In the genomic region with DNA sequence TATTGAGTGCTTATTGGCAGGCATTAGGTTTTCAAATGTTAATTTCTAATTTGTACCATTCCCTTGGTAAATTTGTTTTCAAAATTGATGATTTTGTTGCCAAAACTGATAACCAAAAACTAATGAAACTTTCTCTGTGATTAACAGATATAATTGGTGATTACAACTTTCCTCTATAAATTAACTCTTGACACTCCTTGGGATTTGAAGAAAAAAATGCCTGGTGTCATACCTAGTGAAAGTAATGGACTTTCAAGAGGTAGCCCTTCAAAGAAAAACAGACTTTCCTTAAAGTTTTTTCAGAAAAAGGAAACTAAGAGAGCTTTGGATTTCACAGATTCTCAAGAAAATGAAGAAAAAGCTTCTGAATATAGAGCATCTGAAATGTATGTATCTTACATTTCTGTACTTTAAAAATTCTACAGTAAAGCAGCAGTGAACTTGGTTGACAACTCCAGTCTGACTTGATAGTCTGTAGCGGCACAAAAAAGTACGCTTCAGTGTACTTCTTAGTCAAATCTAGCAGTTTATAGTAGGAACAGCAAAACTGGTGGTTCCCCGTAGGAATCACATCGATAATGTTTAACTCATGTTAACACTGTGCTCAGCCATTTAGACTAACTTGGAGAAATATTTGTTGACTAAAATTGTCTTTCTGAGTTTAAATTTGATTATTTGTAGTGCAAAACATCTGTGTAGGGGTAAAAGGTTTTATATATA, we compare ENCODE assay signal across 9 cellular contexts. TPM values are rescaled to one million over a fixed set of nuclear protein-coding genes. Genes with fewer than 3 reads are reported as not detected.
DNase-seq lines count a peak whose midpoint lies in the region; ATAC-seq, FAIRE-seq and TF ChIP-seq lines count a peak whose summit lies in the region.
"Had no signal": no experiment of that assay in that cellular context is flagged by ENCODE, and none has a peak within 500 bp of the region (broad histone marks: within the 10 kb centered on the region; RNA-seq: fewer than 3 reads in every experiment).

No MANE protein-coding gene starts in this region.

- no peaks in the 10 kb centered on the region for H3K9me2 ChIP-seq in OCI-LY7 (ENCODE audit: insufficient read depth, low read length)
- no peaks in the 10 kb centered on the region for H3K9me2 ChIP-seq in hepatocyte (replicated peaks; ENCODE audit: insufficient read depth)

- no peaks in the 10 kb centered on the region for H3K9me3 Mint-ChIP-seq in HFFc6

- ATAC-seq in HG03039 (IDR thresholded peaks at IDR 0.05; ENCODE audit: unreplicated experiment), result no peak
- no peak for ATAC-seq in HG03025 (IDR thresholded peaks at IDR 0.05; ENCODE audit: low FRiP score, unreplicated experiment)

- H3K4me1 Mint-ChIP-seq in HFFc6 (ENCODE audit: low read depth), result peaks cover 48% of the 10 kb centered on the region

- POLR2A ChIA-PET in OCI-LY7 (lab: Charles Lee), result interaction anchor here (0.7 to 2.3 kb wide), 7 partner anchors 9 to 902 kb away, joined by 3 to 11 read pairs (median 6); no protein-coding TSS in a partner anchor

- peaks cover 33% of the 10 kb centered on the region for H3K4me1 ChIP-seq in OCI-LY7 (ENCODE audit: insufficient read depth, low read length, poor library complexity, severe bottlenecking)
- peaks cover 17% of the 10 kb centered on the region for H3K4me1 ChIP-seq in hepatocyte (ENCODE audit: insufficient read depth)
- H3K4me1 ChIP-seq in stomach, result peaks cover 12 to 45% (median 28%) of the 10 kb centered on the region in 4 donors

- no peak overlapping the region; the same call in 1 of the 2 replicates for H3K27ac Mint-ChIP-seq in HFFc6

- H3K36me3 ChIP-seq in OCI-LY7 (ENCODE audit: insufficient read depth, low read length) (peaks cover 68% of the 10 kb centered on the region), hepatocyte (replicated peaks; ENCODE audit: insufficient read depth, low read depth) (no peaks in the 10 kb centered on the region), stomach (peaks cover 5 to 36% (median 33%) of the 10 kb centered on the region in 4 donors)

- H3K27me3 Mint-ChIP-seq in HFFc6 (ENCODE audit: insufficient read depth), result peaks cover 2% of the 10 kb centered on the region; the same call in 1 of the 2 replicates

- TF ChIP-seq EP300 in stomach (IDR thresholded peaks at IDR 0.05), result no peak

- H3K27ac ChIP-seq in OCI-LY7 (ENCODE audit: low read depth, low read length, poor library complexity, severe bottlenecking), result no peak overlapping the region
- no peak overlapping the region for H3K27ac ChIP-seq in hepatocyte
- H3K27ac ChIP-seq in stomach, result no peak overlapping the region

- H3K4me3 Mint-ChIP-seq in HFFc6, result peak overlapping the region; percentile 51

- H3K79me2 ChIP-seq in OCI-LY7 (ENCODE audit: insufficient read depth, low read depth, low read length), result peaks cover 84% of the 10 kb centered on the region
- H3K79me2 ChIP-seq in hepatocyte, result peaks cover 57% of the 10 kb centered on the region

- H4K20me1 ChIP-seq in OCI-LY7 (ENCODE audit: insufficient read depth, low read length) (peaks cover 48% of the 10 kb centered on the region), hepatocyte (ENCODE audit: insufficient read depth, poor library complexity, severe bottlenecking) (peaks cover 25% of the 10 kb centered on the region)

- CTCF ChIA-PET in OCI-LY7 (lab: Charles Lee; ENCODE audit: unreplicated experiment), result no interaction called here

- H3K9me3 ChIP-seq in OCI-LY7 (ENCODE audit: low read length) (no peaks in the 10 kb centered on the region), hepatocyte (ENCODE audit: low read depth) (no peaks in the 10 kb centered on the region), stomach (no peaks in the 10 kb centered on the region)

- intact Hi-C loops in OCI-LY7 (cut with micrococcal nuclease; ENCODE audit: unreplicated experiment), result loop anchor here (5.0 kb wide), 6 partner anchors 247 to 1387 kb away; a partner anchor contains a TSS
- intact Hi-C loops in stomach (cut with DNase I; ENCODE audit: low total_unique reads), result no loop called here

- H2AFZ ChIP-seq in OCI-LY7 (ENCODE audit: low read length) (no peak overlapping the region), hepatocyte (no peak overlapping the region)

- no TSS peak for BruUV-seq in OCI-LY7 (replicated peaks; lab: Mats Ljungman, UMichigan)

- H3K27me3 ChIP-seq in hepatocyte (no peaks in the 10 kb centered on the region), stomach (no peaks in the 10 kb centered on the region)

- DNase-seq in GM18507 (ENCODE audit: extremely low spot score, insufficient read length, low read depth) (peak; percentile 15), HFFc6 (peak; percentile 4), OCI-LY7 (ENCODE audit: low spot score) (peak; percentile 41), hepatocyte (ENCODE audit: low spot score) (peak; percentile 27), COLO829 (ENCODE audit: low spot score) (no peak), stomach (no peak)

- peak; percentile 85 for FAIRE-seq in GM18507 (lab: Jason Lieb, UNC)
- FAIRE-seq: bronchial epithelial cell had no signal

- 65% methylated on average over 4 of the region's 4 CpGs for WGBS in hepatocyte (ENCODE audit: low lambda C conversion rate, missing lambda C conversion rate)
- WGBS in stomach, 5 donors, result 25 to 53% (median 30%) methylated on average over 4 of the region's 4 CpGs

- peak overlapping the region; percentile 85 for H3K4me2 ChIP-seq in OCI-LY7 (ENCODE audit: low read length)
- H3K4me2 ChIP-seq in hepatocyte, result peak overlapping the region; percentile 88

- H3K4me3 ChIP-seq in OCI-LY7 (ENCODE audit: low read depth, low read length, poor library complexity, severe bottlenecking), result peak overlapping the region; percentile 94
- no peak overlapping the region for H3K4me3 ChIP-seq in hepatocyte
- no peak overlapping the region for H3K4me3 ChIP-seq in stomach

- TF ChIP-seq CTCF in HFFc6 (IDR thresholded peaks at IDR 0.05), result no peak
- 0 out of 2 replicates have a peak, but pooled peaks have one; percentile 29 for TF ChIP-seq CTCF in OCI-LY7 (conservative IDR thresholded peaks at IDR 0.05; ENCODE audit: low read length)
- peak; percentile 8 for TF ChIP-seq CTCF in hepatocyte (IDR thresholded peaks at IDR 0.05; ENCODE audit: poor library complexity)
- no peak for TF ChIP-seq CTCF in stomach (IDR thresholded peaks at IDR 0.05)

- peaks cover 25% of the 10 kb centered on the region for H3K36me3 Mint-ChIP-seq in HFFc6 (ENCODE audit: low read depth)

- no peak for TF ChIP-seq POLR2A in stomach (IDR thresholded peaks at IDR 0.05)

RNA-seq across cellular contexts. Expression of a gene that starts 3.0 kb away (rescaled TPM):
- 10 to 100 TPM; 15.0 to 30.9 (median 28.3) TPM for total RNA-seq in HFFc6 (2021; fragmentation: NEBNext Ultra II Directional; extraction: Animal tissue kit (Norgen Biotek cat#: 25700))
- 69.6 and 82.7 TPM in 2 replicates for total RNA-seq in OCI-LY7 (2014; rRNA removed; shearing (Covaris generic))
- total RNA-seq in OCI-LY7 (2022), result 96.6 and 100 TPM in 2 replicates
- 22.7 and 28.5 TPM in 2 replicates for total RNA-seq in hepatocyte
- polyA plus RNA-seq in hepatocyte, result 11.6 and 16.1 TPM in 2 replicates
- total RNA-seq in stomach, result 10 to 100 TPM in 4 of 5 donors, 1 to 10 TPM in 1; 5.4 to 47.5 (median 22.8) TPM
- polyA plus RNA-seq in stomach, result 10 to 100 TPM; 11.2 to 16.3 (median 11.9) TPM

Comparison
In these comparisons a context has a peak if more than half of its experiments do, and no peak if none do; other contexts are left out.
1. DNase-seq: peak in GM18507 (single experiment), HFFc6 (single experiment), OCI-LY7 (single experiment) and hepatocyte (single experiment); none in COLO829 (single experiment) and stomach (single experiment).
2. CTCF ChIP-seq: peak in OCI-LY7 (single experiment) and hepatocyte (single experiment); none in HFFc6 (single experiment) and stomach (0 of 7).